In the genomic region with DNA sequence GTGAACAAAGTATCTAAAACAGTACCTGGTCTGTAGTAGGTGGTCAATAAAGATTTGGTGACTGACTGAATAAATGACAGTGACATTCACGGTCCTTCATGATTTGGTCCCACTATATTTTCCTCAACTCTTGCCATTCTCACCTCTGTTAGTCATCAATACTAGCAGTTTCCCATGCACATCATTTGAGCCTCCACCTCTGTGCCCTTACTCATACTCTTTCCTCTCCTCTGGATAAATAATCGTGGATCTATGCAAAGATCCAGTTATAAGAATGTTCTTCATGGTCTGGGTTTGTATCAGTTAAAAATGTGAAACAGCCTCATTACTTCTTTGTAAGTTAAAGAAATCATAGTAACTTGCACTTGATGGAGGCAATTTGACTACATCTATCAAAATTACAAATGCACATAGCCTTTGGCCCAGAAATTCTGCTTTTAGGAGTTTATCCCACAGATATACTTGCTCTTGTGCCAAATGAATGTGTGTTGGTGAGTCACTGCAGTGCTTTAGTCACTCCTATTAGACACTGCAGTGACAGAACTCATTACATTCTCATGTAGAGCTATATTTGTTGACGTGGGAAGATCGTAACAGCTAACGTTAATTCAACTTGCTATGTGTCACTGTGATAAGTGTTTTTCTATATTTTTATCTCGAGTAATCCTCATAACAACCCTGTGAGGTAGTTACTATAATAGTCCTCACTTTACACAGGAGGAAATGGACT, we compare ENCODE assay signal across 16 cellular contexts. TPM values are rescaled to one million over a fixed set of nuclear protein-coding genes. Genes with fewer than 3 reads are reported as not detected.
DNase-seq lines count a peak whose midpoint lies in the region; ATAC-seq, FAIRE-seq and TF ChIP-seq lines count a peak whose summit lies in the region.
"Had no signal": no experiment of that assay in that cellular context is flagged by ENCODE, and none has a peak within 500 bp of the region (broad histone marks: within the 10 kb centered on the region; RNA-seq: fewer than 3 reads in every experiment).

No MANE protein-coding gene starts in this region.

- H3K9me3 Mint-ChIP-seq in activated T-helper 17 cell treated with anti-CD3 and anti-CD28 coated beads, Interleukin-2, amount 50 U/mL, for 72 hours = no peaks in the 10 kb centered on the region
- H3K9me3 Mint-ChIP-seq: activated CD4-positive, alpha-beta T cell treated with anti-CD3 and anti-CD28 coated beads, Interleukin-2, amount 10 ng/mL, durations not matched to agents 24 days and 14 days had no signal

- H3K23ac ChIP-seq in mesenchymal stem cell (ENCODE audit: low read length in 2 of 2) = no peak overlapping the region

- no peak overlapping the region for H3K27ac Mint-ChIP-seq in activated T-helper 17 cell treated with anti-CD3 and anti-CD28 coated beads, Interleukin-2, amount 50 U/mL, for 72 hours
- H3K27ac Mint-ChIP-seq: activated CD4-positive, alpha-beta T cell treated with anti-CD3 and anti-CD28 coated beads, Interleukin-2, amount 10 ng/mL, durations not matched to agents 24 days and 14 days; immature natural killer cell had no signal

- no peak for ATAC-seq in activated T-helper 17 cell treated with anti-CD3 and anti-CD28 coated beads, Interleukin-2, amount 50 U/mL, for 72 hours (replicated peaks)
- ATAC-seq in HG02885 (IDR thresholded peaks at IDR 0.05; ENCODE audit: poor library complexity, unreplicated experiment) (no peak), GM19023 (IDR thresholded peaks at IDR 0.05; ENCODE audit: unreplicated experiment) (no peak)

- H3K36me3 Mint-ChIP-seq in activated T-helper 17 cell treated with anti-CD3 and anti-CD28 coated beads, Interleukin-2, amount 50 U/mL, for 72 hours (ENCODE audit: low read depth) = no peaks in the 10 kb centered on the region
- H3K36me3 Mint-ChIP-seq: immature natural killer cell had no signal

- H3K4me1 ChIP-seq in mesenchymal stem cell (ENCODE audit: control insufficient read depth, insufficient read depth, low read depth, low read length) = no peaks in the 10 kb centered on the region
- H3K4me1 ChIP-seq: stomach had no signal

- in situ Hi-C loops in G401 (cut with HindIII; ENCODE audit: low sequenced_read_pairs) = no loop called here

- TF ChIP-seq CTCF in BJ (IDR thresholded peaks at IDR 0.05; ENCODE audit: insufficient read depth, low read depth, low read length) (no peak), bronchial epithelial cell (IDR thresholded peaks at IDR 0.05; ENCODE audit: insufficient read depth, low read length, severe bottlenecking) (no peak)

- H3K27ac ChIP-seq in mesenchymal stem cell (ENCODE audit: low read length, poor library complexity, severe bottlenecking) = no peak overlapping the region
- H3K27ac ChIP-seq: stomach had no signal

- H2AFZ ChIP-seq in mesenchymal stem cell (ENCODE audit: low read depth, low read length) = no peak overlapping the region

- no peak overlapping the region for H3K18ac ChIP-seq in mesenchymal stem cell (ENCODE audit: low read depth in 1 of 2, low read length in 2 of 2)

- H3K14ac ChIP-seq in mesenchymal stem cell (ENCODE audit: low read length in 2 of 2) = no peak overlapping the region

- no peak overlapping the region for H4K8ac ChIP-seq in mesenchymal stem cell (ENCODE audit: low read length)

- H4K91ac ChIP-seq in mesenchymal stem cell (ENCODE audit: low read length) = no peak overlapping the region

- no peak overlapping the region for H2BK120ac ChIP-seq in mesenchymal stem cell (ENCODE audit: low read depth, low read length)

- CTCF ChIA-PET in BJ (lab: Yijun Ruan, JAX) = no interaction called here

- H3K9me3 ChIP-seq in mesenchymal stem cell (ENCODE audit: control insufficient read depth, low read length) = no peaks in the 10 kb centered on the region

- H3K4me3 Mint-ChIP-seq in activated T-helper 17 cell treated with anti-CD3 and anti-CD28 coated beads, Interleukin-2, amount 50 U/mL, for 72 hours = no peak overlapping the region
- H3K4me3 Mint-ChIP-seq: activated CD4-positive, alpha-beta T cell treated with anti-CD3 and anti-CD28 coated beads, Interleukin-2, amount 10 ng/mL, durations not matched to agents 24 days and 14 days; immature natural killer cell had no signal

- no peaks in the 10 kb centered on the region for H3K27me3 ChIP-seq in BJ (ENCODE audit: control insufficient read depth, insufficient read depth, low read length)
- no peaks in the 10 kb centered on the region for H3K27me3 ChIP-seq in bronchial epithelial cell (ENCODE audit: control insufficient read depth, insufficient read depth, low read length)
- peaks cover 0 to 4% of the 10 kb centered on the region in 2 experiments for H3K27me3 ChIP-seq in mesenchymal stem cell (ENCODE audit: control insufficient read depth in 1 of 2, insufficient read depth in 1 of 2, low read length in 2 of 2)
- H3K27me3 ChIP-seq: stomach had no signal

- no peaks in the 10 kb centered on the region for H3K4me1 Mint-ChIP-seq in activated T-helper 17 cell treated with anti-CD3 and anti-CD28 coated beads, Interleukin-2, amount 50 U/mL, for 72 hours
- H3K4me1 Mint-ChIP-seq: activated CD4-positive, alpha-beta T cell treated with anti-CD3 and anti-CD28 coated beads, Interleukin-2, amount 10 ng/mL, durations not matched to agents 24 days and 14 days; immature natural killer cell had no signal

- H3K36me3 ChIP-seq in BJ (ENCODE audit: control insufficient read depth, insufficient read depth, low read length) = no peaks in the 10 kb centered on the region
- no peaks in the 10 kb centered on the region for H3K36me3 ChIP-seq in bronchial epithelial cell (ENCODE audit: control insufficient read depth, insufficient read depth, low read length)
- H3K36me3 ChIP-seq in mesenchymal stem cell (ENCODE audit: control insufficient read depth in 1 of 2, insufficient read depth in 2 of 2, low read depth in 1 of 2, low read length in 2 of 2) = no peaks in the 10 kb centered on the region
- H3K36me3 ChIP-seq: stomach had no signal

- H3K4me3 ChIP-seq in BJ (ENCODE audit: low read depth, low read length) (no peak overlapping the region), bronchial epithelial cell (ENCODE audit: low read depth, low read length) (no peak overlapping the region), mesenchymal stem cell (ENCODE audit: insufficient read depth in 1 of 2, low read depth in 1 of 2, low read length in 2 of 2) (no peak overlapping the region)
- H3K4me3 ChIP-seq: stomach had no signal

- no peak for FAIRE-seq in bronchial epithelial cell (lab: Jason Lieb, UNC)

- no CpG with 5 or more reads among the region's 6 CpGs for WGBS in mesenchymal stem cell

- no peak overlapping the region for H2AK5ac ChIP-seq in mesenchymal stem cell (ENCODE audit: low read length, severe bottlenecking)

- no peak overlapping the region for H2BK15ac ChIP-seq in mesenchymal stem cell (ENCODE audit: low read depth, poor library complexity, severe bottlenecking)

- DNase-seq in BJ (ENCODE audit: low read depth) = peak; percentile 48
- peak; percentile 2 for DNase-seq in LoVo (ENCODE audit: low spot score)
- peak; percentile 67 for DNase-seq in bronchial epithelial cell (ENCODE audit: low read depth)
- peak; percentile 91 for DNase-seq in mesenchymal stem cell
- DNase-seq in G401 (ENCODE audit: low spot score) = no peak
- DNase-seq: activated CD4-positive, alpha-beta T cell treated with anti-CD3 and anti-CD28 coated beads, Interleukin-2, amount 10 ng/mL, durations not matched to agents 24 days and 14 days; activated gamma-delta T cell treated with Interleukin-2 at 50 U/mL for 16 hours; central memory CD4-positive, alpha-beta T cell; immature natural killer cell; NCI-H2029; NK-92 treated with Interleukin-12 subunit alpha and Interleukin-12 subunit beta, amount 100 ng/mL, for 24 hours; right cardiac atrium; stomach had no signal

- POLR2A ChIA-PET in BJ (lab: Charles Lee) = no interaction called here

- peaks cover 3% of the 10 kb centered on the region for H3K27me3 Mint-ChIP-seq in activated T-helper 17 cell treated with anti-CD3 and anti-CD28 coated beads, Interleukin-2, amount 50 U/mL, for 72 hours

- H3K4me2 ChIP-seq in mesenchymal stem cell (ENCODE audit: low read length, poor library complexity, severe bottlenecking) = no peak overlapping the region

- H2BK5ac ChIP-seq in mesenchymal stem cell (ENCODE audit: low read depth, low read length, poor library complexity, severe bottlenecking) = no peak overlapping the region

- H2BK12ac ChIP-seq in mesenchymal stem cell (ENCODE audit: low read length in 2 of 2) = no peak overlapping the region

- H3K4ac ChIP-seq in mesenchymal stem cell (ENCODE audit: low read depth in 1 of 2, low read length in 2 of 2) = no peak overlapping the region

- H3K79me1 ChIP-seq in mesenchymal stem cell (replicated peaks; ENCODE audit: low read length, poor library complexity, severe bottlenecking) = no peaks in the 10 kb centered on the region

- no peak overlapping the region for H3K9ac ChIP-seq in mesenchymal stem cell (ENCODE audit: low read length)

RNA-seq across cellular contexts. Expression of a gene that starts 46.1 kb away (rescaled TPM):
- 9.8 and 26.2 TPM in 2 replicates for polyA plus RNA-seq in BJ (2011; rRNA removed)
- 4.9 and 10.1 TPM in 2 replicates for polyA minus RNA-seq in BJ (2011; rRNA and poly(A)+ RNA removed)
- 22.1 and 36.1 TPM in 2 replicates for total RNA-seq in bronchial epithelial cell
- polyA plus RNA-seq in mesenchymal stem cell (2013, experiment 1 of 2) = 69.4 TPM
- polyA plus RNA-seq in mesenchymal stem cell (2013, experiment 2 of 2) = 72.5 TPM
- 10 to 100 TPM in 1 of 2 donors, 1 to 10 TPM in 1; 6.2 to 12.3 TPM for total RNA-seq in activated T-helper 17 cell treated with anti-CD3 and anti-CD28 coated beads, Interleukin-2, amount 50 U/mL, for 72 hours
- total RNA-seq in G401 (2014; rRNA removed; shearing (Covaris generic)) = 59.1 and 115 TPM in 2 replicates
